ENCODE assay signal across 8 cellular contexts in the genomic region with DNA sequence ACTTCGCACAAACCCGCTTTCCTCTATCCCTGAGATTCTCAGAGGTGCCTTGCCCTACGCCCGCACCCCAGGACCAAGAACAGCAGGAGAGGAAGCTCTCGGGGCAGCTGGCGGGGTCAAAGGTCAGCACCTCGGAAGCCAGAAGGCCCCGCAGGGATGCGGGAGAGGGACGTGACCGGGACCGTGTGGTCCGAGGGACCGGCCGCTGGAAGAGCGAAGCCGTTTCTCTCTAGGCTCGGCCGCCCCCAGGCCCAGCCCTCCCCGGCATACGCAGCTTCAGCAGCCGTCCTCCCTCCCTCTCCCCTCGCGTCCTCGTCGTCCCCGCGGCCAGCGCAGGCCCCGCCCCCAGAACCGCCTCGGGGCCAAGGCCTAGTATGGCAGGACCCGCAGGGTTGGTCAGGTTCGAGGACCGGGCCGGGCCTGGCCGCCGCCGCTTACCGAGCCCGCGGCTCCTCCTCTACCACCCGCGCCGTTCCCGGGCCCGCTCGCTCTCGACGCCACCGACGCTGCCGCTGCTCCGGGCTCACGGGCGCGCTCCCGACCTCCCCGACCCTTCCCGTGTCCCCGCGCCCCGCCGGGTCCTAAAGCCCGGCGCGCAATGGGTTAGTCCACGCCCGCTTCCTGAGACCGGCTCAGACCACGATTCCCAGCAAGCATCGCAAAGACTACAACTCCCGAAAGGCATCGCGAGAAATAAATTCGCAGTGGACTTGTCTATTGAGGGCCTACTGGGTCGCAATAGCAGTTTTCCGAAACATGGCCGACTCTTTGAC. TPM values are rescaled to one million over a fixed set of nuclear protein-coding genes. Genes with fewer than 3 reads are reported as not detected.
DNase-seq lines count a peak whose midpoint lies in the region; ATAC-seq, FAIRE-seq and TF ChIP-seq lines count a peak whose summit lies in the region.

A gene with protein sequence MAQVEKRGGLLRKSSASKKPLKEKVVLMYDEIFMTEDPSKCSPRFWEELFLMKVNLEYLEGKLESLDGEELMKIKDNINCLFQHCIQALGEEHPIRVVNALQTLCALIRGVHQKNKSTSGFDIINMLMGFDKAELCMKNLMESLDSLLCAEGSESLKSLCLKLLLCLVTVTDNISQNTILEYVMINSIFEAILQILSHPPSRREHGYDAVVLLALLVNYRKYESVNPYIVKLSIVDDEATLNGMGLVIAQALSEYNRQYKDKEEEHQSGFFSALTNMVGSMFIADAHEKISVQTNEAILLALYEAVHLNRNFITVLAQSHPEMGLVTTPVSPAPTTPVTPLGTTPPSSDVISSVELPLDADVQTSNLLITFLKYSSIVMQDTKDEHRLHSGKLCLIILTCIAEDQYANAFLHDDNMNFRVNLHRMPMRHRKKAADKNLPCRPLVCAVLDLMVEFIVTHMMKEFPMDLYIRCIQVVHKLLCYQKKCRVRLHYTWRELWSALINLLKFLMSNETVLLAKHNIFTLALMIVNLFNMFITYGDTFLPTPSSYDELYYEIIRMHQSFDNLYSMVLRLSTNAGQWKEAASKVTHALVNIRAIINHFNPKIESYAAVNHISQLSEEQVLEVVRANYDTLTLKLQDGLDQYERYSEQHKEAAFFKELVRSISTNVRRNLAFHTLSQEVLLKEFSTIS (minus strand): TSS at position 527 of the 773 bp plus-strand sequence. CDS start 16,059 bp downstream, outside the sequence.

- peak within 1 kb of the TSS; percentile 82 for H3K27ac ChIP-seq in keratinocyte (ENCODE audit: control insufficient read depth, insufficient read depth, low read length)

- peak within 1 kb of the TSS; percentile 83 for H3K9ac ChIP-seq in keratinocyte (ENCODE audit: control insufficient read depth, extremely low read depth, insufficient read depth, low read length)

- peaks cover 12% of the 10 kb centered on the region for H3K4me1 ChIP-seq in keratinocyte (ENCODE audit: control insufficient read depth, extremely low read depth, insufficient read depth, low read length)

- H3K9me1 ChIP-seq in keratinocyte (ENCODE audit: control insufficient read depth, extremely low read depth, insufficient read depth, low read length) = no peaks in the 10 kb centered on the region

- H3K27me3 ChIP-seq in keratinocyte (ENCODE audit: control insufficient read depth, extremely low read depth, insufficient read depth, low read length) = no peaks in the 10 kb centered on the region

- peak; percentile 98 for DNase-seq in AG08396 (ENCODE audit: low spot score)
- peak; percentile 84 for DNase-seq in NCI-H345 treated with DMSO at 0.1 percent for 48 hours (lab: John Stamatoyannopoulos, UW; ENCODE audit: unreplicated experiment)
- DNase-seq in cerebellar cortex (ENCODE audit: low spot score) = peak; percentile 99
- DNase-seq in keratinocyte (ENCODE audit: low read depth, low spot score) = peak; percentile 78
- DNase-seq in stimulated activated CD4-positive, alpha-beta T cell treated with anti-CD3 and anti-CD28 coated beads, Interleukin-15, amount 100 ng/mL, for 1 hour (ENCODE audit: low read depth in 1 of 2, low spot score in 1 of 2) = peak; percentile 72 to 76

- in situ Hi-C loops in GM18951 (cut with MboI; ENCODE audit: low sequenced_read_pairs, unreplicated experiment) = no loop called here

- H3K9me3 ChIP-seq in keratinocyte (ENCODE audit: control insufficient read depth, low read depth, low read length) = no peaks in the 10 kb centered on the region

- no peaks in the 10 kb centered on the region for H3K36me3 ChIP-seq in keratinocyte (ENCODE audit: control insufficient read depth in 2 of 2, extremely low read depth in 1 of 2, insufficient read depth in 2 of 2, low read length in 2 of 2)

- H3K4me3 ChIP-seq in keratinocyte (ENCODE audit: control insufficient read depth in 2 of 3, extremely low read depth in 1 of 3, insufficient read depth in 2 of 3, low read depth in 1 of 3, low read length in 3 of 3) = peak within 1 kb of the TSS; percentile 92 to 96 (median 94)

- dilution Hi-C loops in keratinocyte (cut with MboI; ENCODE audit: extremely low pct_ligation_motif_present, low sequenced_read_pairs) = no loop called here

- peak within 1 kb of the TSS; percentile 95 for H3K4me2 ChIP-seq in keratinocyte (ENCODE audit: control insufficient read depth, extremely low read depth, insufficient read depth, low read depth, low read length)

- ATAC-seq in HG03196 (IDR thresholded peaks at IDR 0.05; ENCODE audit: unreplicated experiment) = peak; percentile 96
- peak; percentile 99 for ATAC-seq in activated CD4-positive, CD25-positive, alpha-beta regulatory T cell treated with anti-CD3 and anti-CD28 coated beads, Interleukin-2, amount 50 U/mL, for 24 hours

- FAIRE-seq in keratinocyte (lab: Jason Lieb, UNC) = peak; percentile 85

- H3K79me2 ChIP-seq in keratinocyte (ENCODE audit: control insufficient read depth, insufficient read depth, low read length) = peaks cover 45% of the 10 kb centered on the region

- peak; percentile 73 for TF ChIP-seq POLR2A in GM18951 (IDR thresholded peaks at IDR 0.05; ENCODE audit: extremely low read depth, insufficient read depth, insufficient read length)

- no peaks in the 10 kb centered on the region for H4K20me1 ChIP-seq in keratinocyte (ENCODE audit: control insufficient read depth, extremely low read depth, insufficient read depth, low read length)

- H2AFZ ChIP-seq in keratinocyte (ENCODE audit: control insufficient read depth, low read length) = peak within 1 kb of the TSS; percentile 93

- TF ChIP-seq CTCF in keratinocyte (optimal IDR thresholded peaks at IDR 0.05 in 1 of 3, IDR thresholded peaks at IDR 0.05 in 1 of 3, conservative IDR thresholded peaks at IDR 0.05 in 1 of 3; ENCODE audit: extremely low read depth in 1 of 3, insufficient read depth in 2 of 3, low read length in 3 of 3) = no peak

RNA-seq across cellular contexts. Expression of the gene that starts here (rescaled TPM):
- 23.2 to 25.3 TPM (median 25.2 TPM) in 3 replicates for polyA plus RNA-seq in keratinocyte
- 4.9 TPM for polyA plus RNA-seq in keratinocyte (2011; ENCODE audit: low read depth)
- polyA plus RNA-seq in keratinocyte (2011; cell fraction: cytosol; rRNA removed) = 17.5 and 23.4 TPM in 2 replicates
- polyA plus RNA-seq in keratinocyte (2011; cell fraction: nucleus; rRNA removed) = 27.4 and 30.2 TPM in 2 replicates
- 10.2 and 21.6 TPM in 2 replicates for polyA plus RNA-seq in keratinocyte (2012; ENCODE audit: low replicate concordance)
- polyA minus RNA-seq in keratinocyte = 18.3 to 33.2 TPM (median 22.1 TPM) in 3 replicates
- 10.9 TPM for polyA minus RNA-seq in keratinocyte (2011; cell fraction: cytosol; rRNA and poly(A)+ RNA removed)
- polyA minus RNA-seq in keratinocyte (2011; cell fraction: nucleus; rRNA and poly(A)+ RNA removed) = 19.7 and 37.6 TPM in 2 replicates

Comparison
In these comparisons a context has a peak if more than half of its experiments do, and no peak if none do; other contexts are left out.
1. Peak in every context shown above with its lines: DNase-seq, ATAC-seq, H3K4me3 ChIP-seq and H3K27ac ChIP-seq.